In the genomic region with DNA sequence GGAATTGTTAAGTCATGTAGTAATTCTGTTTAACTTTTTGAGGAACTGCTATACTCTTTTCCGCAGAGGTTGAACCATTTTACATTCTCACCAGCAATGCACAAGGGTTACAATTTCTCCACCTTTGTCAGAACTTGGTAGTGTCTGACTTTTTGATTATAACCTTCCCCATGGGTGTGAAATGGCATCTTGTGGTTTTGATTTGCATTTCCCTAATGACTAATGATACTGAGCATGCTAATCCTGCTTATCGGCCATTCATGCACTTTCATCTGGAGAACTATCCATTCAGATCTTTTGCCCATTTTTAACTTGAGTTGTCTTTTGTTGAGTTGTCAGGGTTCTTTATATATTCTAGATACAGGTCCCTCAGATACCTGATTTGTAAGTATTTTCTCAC, we compare ENCODE assay signal across 25 cellular contexts.
"Had no signal": no experiment of that assay in that cellular context is flagged by ENCODE, and none has a peak within 500 bp of the region (broad histone marks: within the 10 kb centered on the region; RNA-seq: fewer than 3 reads in every experiment).

No MANE protein-coding gene starts in this region.

- H3K36me3 ChIP-seq: heart left ventricle, pancreas, right lobe of liver, suprapubic skin, tibial artery, upper lobe of left lung, vagina had no signal

- H3K27ac ChIP-seq: heart left ventricle, pancreas, suprapubic skin, tibial artery, upper lobe of left lung, vagina had no signal

- H3K27ac Mint-ChIP-seq: endodermal cell; natural killer cell treated with Interleukin-12 subunit alpha and Interleukin-12 subunit beta and Interleukin-15 and Interleukin-18, amount 100 ng/mL, for 72 hours; progenitor cell of endocrine pancreas; stimulated activated effector memory CD8-positive, alpha-beta T cell treated with anti-CD3 and anti-CD28 coated beads, Interleukin-12 subunit alpha, Interleukin-12 subunit beta, amount 100 ng/mL, for 72 hours had no signal

- H3K9me3 ChIP-seq: heart left ventricle, pancreas, right lobe of liver, suprapubic skin, tibial artery, upper lobe of left lung, vagina had no signal

- H3K4me1 Mint-ChIP-seq: stimulated activated effector memory CD8-positive, alpha-beta T cell treated with anti-CD3 and anti-CD28 coated beads, Interleukin-12 subunit alpha, Interleukin-12 subunit beta, amount 100 ng/mL, for 72 hours had no signal

- H3K4me3 ChIP-seq: heart left ventricle, lung, pancreas, right lobe of liver, suprapubic skin, tibial artery, upper lobe of left lung, vagina had no signal

- H3K9me3 Mint-ChIP-seq: endodermal cell; natural killer cell treated with Interleukin-12 subunit alpha and Interleukin-12 subunit beta and Interleukin-15 and Interleukin-18, amount 100 ng/mL, for 72 hours; stimulated activated effector memory CD8-positive, alpha-beta T cell treated with anti-CD3 and anti-CD28 coated beads, Interleukin-12 subunit alpha, Interleukin-12 subunit beta, amount 100 ng/mL, for 72 hours had no signal

- H3K36me3 Mint-ChIP-seq: stimulated activated effector memory CD8-positive, alpha-beta T cell treated with anti-CD3 and anti-CD28 coated beads, Interleukin-12 subunit alpha, Interleukin-12 subunit beta, amount 100 ng/mL, for 72 hours had no signal

- H3K4me3 Mint-ChIP-seq: endodermal cell; natural killer cell treated with Interleukin-12 subunit alpha and Interleukin-12 subunit beta and Interleukin-15 and Interleukin-18, amount 100 ng/mL, for 72 hours; stimulated activated effector memory CD8-positive, alpha-beta T cell treated with anti-CD3 and anti-CD28 coated beads, Interleukin-12 subunit alpha, Interleukin-12 subunit beta, amount 100 ng/mL, for 72 hours had no signal

- H3K27me3 ChIP-seq: pancreas, right lobe of liver, suprapubic skin, tibial artery, upper lobe of left lung, vagina had no signal

- FAIRE-seq: endothelial cell of umbilical vein, pancreas had no signal

- H3K27me3 Mint-ChIP-seq: progenitor cell of endocrine pancreas had no signal

- H3K4me1 ChIP-seq: tibial artery had no signal

- DNase-seq: dermis blood vessel endothelial cell; endodermal cell; foreskin melanocyte; heart left ventricle; hippocampal formation; left colon; left ventricle myocardium superior; mesenchymal stem cell; midbrain; occipital lobe; pancreas; retina; right lobe of liver; stimulated activated CD4-positive, alpha-beta T cell treated with anti-CD3 and anti-CD28 coated beads, Interleukin-4, amount 100 ng/mL, for 1 hour; stimulated activated CD8-positive, alpha-beta memory T cell treated with anti-CD3 and anti-CD28 coated beads, Interleukin-4, amount 100 ng/mL, for 48 hours; stimulated activated naive CD8-positive, alpha-beta T cell treated with anti-CD3 and anti-CD28 coated beads, Interleukin-15, Interleukin-2, amounts not matched to agents 100 U/mL and 50 U/mL, for 24 hours; tibial artery; upper lobe of left lung had no signal

- ATAC-seq: heart left ventricle; left colon; left ventricle myocardium superior; natural killer cell treated with Interleukin-12 subunit alpha and Interleukin-12 subunit beta and Interleukin-15 and Interleukin-18, amount 100 ng/mL, for 72 hours; pancreas; right lobe of liver; stimulated activated effector memory CD8-positive, alpha-beta T cell treated with anti-CD3 and anti-CD28 coated beads, Interleukin-12 subunit alpha, Interleukin-12 subunit beta, amount 100 ng/mL, for 72 hours; stimulated activated naive CD8-positive, alpha-beta T cell treated with anti-CD3 and anti-CD28 coated beads, Interleukin-15, Interleukin-2, amounts not matched to agents 100 U/mL and 50 U/mL, for 24 hours had no signal
